ENCODE assay signal across 17 cellular contexts in genomic region chr22:42156121-42156520, GRCh38. TPM values are rescaled to one million over a fixed set of nuclear protein-coding genes. Genes with fewer than 3 reads are reported as not detected.
"Had no signal": no experiment of that assay in that cellular context is flagged by ENCODE, and none has a peak within 500 bp of the region (broad histone marks: within the 10 kb centered on the region; RNA-seq: fewer than 3 reads in every experiment).

No MANE protein-coding gene starts in this region.

- H3K4me1 Mint-ChIP-seq: activated naive CD4-positive, alpha-beta T cell treated with anti-CD3 and anti-CD28 coated beads, Interleukin-2, amount 50 U/mL, for 24 hours; nephron had no signal

- DNase-seq: activated CD4-positive, alpha-beta T cell treated with anti-CD3 and anti-CD28 coated beads, Interleukin-2, amount 10 ng/mL, durations not matched to agents 7 days and 5 days; activated CD8-positive, alpha-beta memory T cell treated with anti-CD3 and anti-CD28 coated beads for 24 hours; central memory CD4-positive, alpha-beta T cell; gastrocnemius medialis; heart right ventricle; mesenchymal stem cell; nucleus accumbens; stimulated activated CD4-positive, alpha-beta T cell treated with anti-CD3 and anti-CD28 coated beads, Interleukin-4, amount 100 ng/mL, for 4 hours; stimulated activated CD8-positive, alpha-beta memory T cell treated with anti-CD3 and anti-CD28 coated beads, Interleukin-4, amount 100 ng/mL, for 48 hours; stimulated activated naive CD8-positive, alpha-beta T cell treated with anti-CD3 and anti-CD28 coated beads, Interleukin-15, Interleukin-2, amounts not matched to agents 100 U/mL and 50 U/mL, for 24 hours; SW 1271; transverse colon had no signal

- H3K27me3 Mint-ChIP-seq: activated CD4-positive, alpha-beta T cell treated with anti-CD3 and anti-CD28 coated beads, Interleukin-2, amount 10 ng/mL, durations not matched to agents 7 days and 5 days; activated naive CD4-positive, alpha-beta T cell treated with anti-CD3 and anti-CD28 coated beads, Interleukin-2, amount 50 U/mL, for 24 hours had no signal

- ATAC-seq: stimulated activated naive CD8-positive, alpha-beta T cell treated with anti-CD3 and anti-CD28 coated beads, Interleukin-15, Interleukin-2, amounts not matched to agents 100 U/mL and 50 U/mL, for 24 hours had no signal

- H3K27ac Mint-ChIP-seq: activated CD4-positive, alpha-beta T cell treated with anti-CD3 and anti-CD28 coated beads, Interleukin-2, amount 10 ng/mL, durations not matched to agents 7 days and 5 days; nephron had no signal

- H3K4me3 Mint-ChIP-seq: activated CD4-positive, alpha-beta T cell treated with anti-CD3 and anti-CD28 coated beads, Interleukin-2, amount 10 ng/mL, durations not matched to agents 7 days and 5 days; activated naive CD4-positive, alpha-beta T cell treated with anti-CD3 and anti-CD28 coated beads, Interleukin-2, amount 50 U/mL, for 24 hours; nephron had no signal

- H3K9me3 Mint-ChIP-seq: activated CD4-positive, alpha-beta T cell treated with anti-CD3 and anti-CD28 coated beads, Interleukin-2, amount 10 ng/mL, durations not matched to agents 7 days and 5 days; activated naive CD4-positive, alpha-beta T cell treated with anti-CD3 and anti-CD28 coated beads, Interleukin-2, amount 50 U/mL, for 24 hours; nephron had no signal

- H3K27ac ChIP-seq: coronary artery, gastrocnemius medialis, heart right ventricle, right atrium auricular region, skin epidermis, transverse colon had no signal

RNA-seq across cellular contexts. Expression of gene CYP2D6, which starts 25.5 kb away (rescaled TPM):
- total RNA-seq: right atrium auricular region had no signal
